ENCODE assay signal across 18 cellular contexts in genomic region chr5:156120777-156121176, GRCh38.
DNase-seq lines count a peak whose midpoint lies in the region; TF ChIP-seq lines count a peak whose summit lies in the region.
"Had no signal": no experiment of that assay in that cellular context is flagged by ENCODE, and none has a peak within 500 bp of the region (broad histone marks: within the 10 kb centered on the region; RNA-seq: fewer than 3 reads in every experiment).

No MANE protein-coding gene starts in this region.

- H3K36me3 ChIP-seq in osteoblast (ENCODE audit: insufficient read depth, low read length), result no peaks in the 10 kb centered on the region
- H3K36me3 ChIP-seq: ascending aorta, upper lobe of left lung had no signal

- no peak overlapping the region for H2AFZ ChIP-seq in osteoblast (ENCODE audit: low read length)

- H4K20me1 ChIP-seq in osteoblast (ENCODE audit: insufficient read depth, low read length), result no peaks in the 10 kb centered on the region

- no peaks in the 10 kb centered on the region for H3K27me3 ChIP-seq in osteoblast (ENCODE audit: insufficient read depth, low read length)
- H3K27me3 ChIP-seq: ascending aorta, upper lobe of left lung had no signal

- DNase-seq in Caki2 (ENCODE audit: low read depth), result peak; percentile 73
- DNase-seq in NCI-H1694 (lab: John Stamatoyannopoulos, UW), result peak; percentile 2
- peak; percentile 4 for DNase-seq in astrocyte of the hippocampus (ENCODE audit: low read depth, low spot score)
- no peak for DNase-seq in osteoblast (ENCODE audit: insufficient read length, low spot score, missing footprints)
- no peak for DNase-seq in hepatic stellate cell (ENCODE audit: low spot score)
- no peak for DNase-seq in NCI-H1417 (lab: John Stamatoyannopoulos, UW)
- DNase-seq in activated gamma-delta T cell (lab: John Stamatoyannopoulos, UW), result no peak
- DNase-seq in substantia nigra (lab: John Stamatoyannopoulos, UW), result no peak
- DNase-seq: activated CD4-positive, alpha-beta T cell treated with anti-CD3 and anti-CD28 coated beads, Interleukin-2, amount 50 U/mL, for 4 hours; activated naive CD4-positive, alpha-beta T cell treated with anti-CD3 and anti-CD28 coated beads for 36 hours; activated T-cell treated with anti-CD3 and anti-CD28 coated beads for 4 hours; H9; Kasumi-1; NCI-H1105 treated with DMSO at 0.1 percent for 48 hours; NCI-H226; upper lobe of left lung had no signal

- H3K4me1 ChIP-seq in osteoblast (ENCODE audit: insufficient read depth, low read length), result peaks cover 21% of the 10 kb centered on the region
- H3K4me1 ChIP-seq: ascending aorta, upper lobe of left lung had no signal

- H3K9me3 ChIP-seq in osteoblast (ENCODE audit: low read depth, low read length), result no peaks in the 10 kb centered on the region
- H3K9me3 ChIP-seq: ascending aorta, upper lobe of left lung had no signal

- H3K79me2 ChIP-seq in osteoblast (ENCODE audit: insufficient read depth, low read length), result no peaks in the 10 kb centered on the region

- H3K4me2 ChIP-seq in osteoblast (ENCODE audit: insufficient read depth, low read length), result peak overlapping the region; percentile 19

- in situ Hi-C loops in Caki2 (cut with HindIII; ENCODE audit: low pct_unique_long_range_greater_than_20kb, low sequenced_read_pairs), result no loop called here

- H3K27ac ChIP-seq in osteoblast (ENCODE audit: low read depth, low read length) (no peak overlapping the region), substantia nigra (ENCODE audit: low read depth, low read length, poor library complexity, severe bottlenecking) (no peak overlapping the region)
- H3K27ac ChIP-seq: ascending aorta, RWPE1, upper lobe of left lung had no signal

- no peak for TF ChIP-seq CTCF in osteoblast (IDR thresholded peaks at IDR 0.05; ENCODE audit: extremely low read depth, low read depth, low read length)

- no peak overlapping the region for H3K4me3 ChIP-seq in osteoblast (ENCODE audit: insufficient read depth, low read length)
- H3K4me3 ChIP-seq: ascending aorta, upper lobe of left lung had no signal

Comparison
In these comparisons a context has a peak if more than half of its experiments do, and no peak if none do; other contexts are left out.
1. DNase-seq: peak in Caki2 (single experiment), NCI-H1694 (single experiment) and astrocyte of the hippocampus (single experiment); none in osteoblast (single experiment), hepatic stellate cell (single experiment), NCI-H1417 (0 of 3), activated gamma-delta T cell (single experiment) and substantia nigra (0 of 49).